9 cellular contexts compared by ENCODE assay signal in genomic region chr12:31804185-31804504, GRCh38.
DNase-seq lines count a peak whose midpoint lies in the region; ATAC-seq and TF ChIP-seq lines count a peak whose summit lies in the region.
"Had no signal": no experiment of that assay in that cellular context is flagged by ENCODE, and none has a peak within 500 bp of the region (broad histone marks: within the 10 kb centered on the region; RNA-seq: fewer than 3 reads in every experiment).

No MANE protein-coding gene starts in this region.

- no peaks in the 10 kb centered on the region for H3K9me3 ChIP-seq in osteoblast (ENCODE audit: low read depth, low read length)

- no peaks in the 10 kb centered on the region for H3K27me3 Mint-ChIP-seq in activated naive CD4-positive, alpha-beta T cell treated with anti-CD3 and anti-CD28 coated beads, Interleukin-2, amount 10 ng/mL, durations not matched to agents 7 days and 5 days
- no peaks in the 10 kb centered on the region for H3K27me3 Mint-ChIP-seq in activated CD8-positive, alpha-beta T cell treated with anti-CD3 and anti-CD28 coated beads for 36 hours
- H3K27me3 Mint-ChIP-seq in stimulated activated naive CD8-positive, alpha-beta T cell treated with anti-CD3 and anti-CD28 coated beads, Interleukin-15, amount 100 ng/mL, for 72 hours, result no peaks in the 10 kb centered on the region

- H4K20me1 ChIP-seq in osteoblast (ENCODE audit: insufficient read depth, low read length), result no peaks in the 10 kb centered on the region

- H3K27ac Mint-ChIP-seq in activated naive CD4-positive, alpha-beta T cell treated with anti-CD3 and anti-CD28 coated beads, Interleukin-2, amount 10 ng/mL, durations not matched to agents 7 days and 5 days, result peak overlapping the region; percentile 12
- peak overlapping the region; percentile 91 for H3K27ac Mint-ChIP-seq in activated CD8-positive, alpha-beta T cell treated with anti-CD3 and anti-CD28 coated beads for 36 hours
- H3K27ac Mint-ChIP-seq in stimulated activated naive CD8-positive, alpha-beta T cell treated with anti-CD3 and anti-CD28 coated beads, Interleukin-15, amount 100 ng/mL, for 72 hours, result peak overlapping the region; percentile 69 to 75

- H3K36me3 ChIP-seq in osteoblast (ENCODE audit: insufficient read depth, low read length), result no peaks in the 10 kb centered on the region

- no peaks in the 10 kb centered on the region for H3K4me1 ChIP-seq in osteoblast (ENCODE audit: insufficient read depth, low read length)

- H2AFZ ChIP-seq in osteoblast (ENCODE audit: low read length), result no peak overlapping the region

- POLR2A ChIA-PET in activated CD8-positive, alpha-beta T cell treated with anti-CD3 and anti-CD28 coated beads for 36 hours (lab: Charles Lee), result interaction anchor here (1.1 to 1.2 kb wide), 2 partner anchors 9 to 157 kb away, joined by 3 to 4 read pairs; no protein-coding TSS in a partner anchor

- H3K27ac ChIP-seq in osteoblast (ENCODE audit: low read depth, low read length), result no peak overlapping the region

- H3K9me3 Mint-ChIP-seq in activated naive CD4-positive, alpha-beta T cell treated with anti-CD3 and anti-CD28 coated beads, Interleukin-2, amount 10 ng/mL, durations not matched to agents 7 days and 5 days, result peaks cover 16% of the 10 kb centered on the region
- peaks cover 9% of the 10 kb centered on the region for H3K9me3 Mint-ChIP-seq in activated CD8-positive, alpha-beta T cell treated with anti-CD3 and anti-CD28 coated beads for 36 hours
- no peaks in the 10 kb centered on the region for H3K9me3 Mint-ChIP-seq in stimulated activated naive CD8-positive, alpha-beta T cell treated with anti-CD3 and anti-CD28 coated beads, Interleukin-15, amount 100 ng/mL, for 72 hours

- DNase-seq in activated naive CD4-positive, alpha-beta T cell treated with anti-CD3 and anti-CD28 coated beads, Interleukin-2, amount 10 ng/mL, durations not matched to agents 7 days and 5 days, result no peak
- DNase-seq in activated naive CD4-positive, alpha-beta T cell treated with Interleukin-2 at 50 U/mL for 16 hours, result no peak
- DNase-seq in activated CD8-positive, alpha-beta T cell treated with anti-CD3 and anti-CD28 coated beads for 36 hours, result no peak
- DNase-seq in stimulated activated naive CD8-positive, alpha-beta T cell treated with anti-CD3 and anti-CD28 coated beads, Interleukin-15, amount 100 ng/mL, for 72 hours, result no peak
- DNase-seq in T-helper 9 cell (no peak), Kasumi-1 (lab: John Stamatoyannopoulos, UW) (no peak), osteoblast (ENCODE audit: insufficient read length, low spot score, missing footprints) (no peak)

- intact Hi-C loops in activated CD8-positive, alpha-beta T cell treated with anti-CD3 and anti-CD28 coated beads for 36 hours (cut with micrococcal nuclease), result loop anchor here (10.0 kb wide), 2 partner anchors 69 to 91 kb away; no protein-coding TSS in a partner anchor

- H3K4me2 ChIP-seq in osteoblast (ENCODE audit: insufficient read depth, low read length), result no peak overlapping the region

- ATAC-seq in HG03064 (IDR thresholded peaks at IDR 0.05; ENCODE audit: low read depth, unreplicated experiment), result peak; percentile 44
- ATAC-seq in activated CD8-positive, alpha-beta T cell treated with anti-CD3 and anti-CD28 coated beads for 36 hours, result peak; percentile 38
- ATAC-seq in stimulated activated naive CD8-positive, alpha-beta T cell treated with anti-CD3 and anti-CD28 coated beads, Interleukin-15, amount 100 ng/mL, for 72 hours, result peak; percentile 76

- H3K36me3 Mint-ChIP-seq in activated naive CD4-positive, alpha-beta T cell treated with anti-CD3 and anti-CD28 coated beads, Interleukin-2, amount 10 ng/mL, durations not matched to agents 7 days and 5 days, result peaks cover 16% of the 10 kb centered on the region
- H3K36me3 Mint-ChIP-seq in activated CD8-positive, alpha-beta T cell treated with anti-CD3 and anti-CD28 coated beads for 36 hours (ENCODE audit: low read depth), result peaks cover 20% of the 10 kb centered on the region

- no peak overlapping the region for H3K4me3 ChIP-seq in osteoblast (ENCODE audit: insufficient read depth, low read length)
- H3K4me3 ChIP-seq: skin epidermis had no signal

- no peaks in the 10 kb centered on the region for H3K27me3 ChIP-seq in osteoblast (ENCODE audit: insufficient read depth, low read length)

- no peaks in the 10 kb centered on the region for H3K79me2 ChIP-seq in osteoblast (ENCODE audit: insufficient read depth, low read length)

- peak overlapping the region; percentile 4 for H3K4me3 Mint-ChIP-seq in activated naive CD4-positive, alpha-beta T cell treated with anti-CD3 and anti-CD28 coated beads, Interleukin-2, amount 10 ng/mL, durations not matched to agents 7 days and 5 days
- peak overlapping the region; percentile 70 for H3K4me3 Mint-ChIP-seq in activated CD8-positive, alpha-beta T cell treated with anti-CD3 and anti-CD28 coated beads for 36 hours
- peak overlapping the region; percentile 76 to 81 for H3K4me3 Mint-ChIP-seq in stimulated activated naive CD8-positive, alpha-beta T cell treated with anti-CD3 and anti-CD28 coated beads, Interleukin-15, amount 100 ng/mL, for 72 hours

- CTCF ChIA-PET in activated naive CD4-positive, alpha-beta T cell treated with anti-CD3 and anti-CD28 coated beads, Interleukin-2, amount 10 ng/mL, durations not matched to agents 7 days and 5 days (lab: Charles Lee), result interaction anchor here (0.8 kb wide), 1 partner anchor 10 kb away, joined by 3 read pairs; no protein-coding TSS in a partner anchor
- CTCF ChIA-PET in activated CD8-positive, alpha-beta T cell treated with anti-CD3 and anti-CD28 coated beads for 36 hours (lab: Charles Lee), result no interaction called here

- H3K4me1 Mint-ChIP-seq in activated naive CD4-positive, alpha-beta T cell treated with anti-CD3 and anti-CD28 coated beads, Interleukin-2, amount 10 ng/mL, durations not matched to agents 7 days and 5 days, result peaks cover 51% of the 10 kb centered on the region
- peaks cover 50% of the 10 kb centered on the region for H3K4me1 Mint-ChIP-seq in activated CD8-positive, alpha-beta T cell treated with anti-CD3 and anti-CD28 coated beads for 36 hours (ENCODE audit: low read depth)
- peaks cover 66% of the 10 kb centered on the region for H3K4me1 Mint-ChIP-seq in stimulated activated naive CD8-positive, alpha-beta T cell treated with anti-CD3 and anti-CD28 coated beads, Interleukin-15, amount 100 ng/mL, for 72 hours

- TF ChIP-seq CTCF in activated CD8-positive, alpha-beta T cell treated with anti-CD3 and anti-CD28 coated beads for 36 hours (IDR thresholded peaks at IDR 0.05), result no peak
- TF ChIP-seq CTCF in osteoblast (IDR thresholded peaks at IDR 0.05; ENCODE audit: extremely low read depth, low read depth, low read length), result no peak

Comparison
In these comparisons a context has a peak if more than half of its experiments do, and no peak if none do; other contexts are left out.
1. H3K27ac Mint-ChIP-seq: peak in every context shown above with its lines; median percentile 91 in activated CD8-positive, alpha-beta T cell treated with anti-CD3 and anti-CD28 coated beads for 36 hours; 72 in stimulated activated naive CD8-positive, alpha-beta T cell treated with anti-CD3 and anti-CD28 coated beads, Interleukin-15, amount 100 ng/mL, for 72 hours; 12 in activated naive CD4-positive, alpha-beta T cell treated with anti-CD3 and anti-CD28 coated beads, Interleukin-2, amount 10 ng/mL, durations not matched to agents 7 days and 5 days.
2. H3K4me3 Mint-ChIP-seq: peak in every context shown above with its lines; median percentile 78 in stimulated activated naive CD8-positive, alpha-beta T cell treated with anti-CD3 and anti-CD28 coated beads, Interleukin-15, amount 100 ng/mL, for 72 hours; 70 in activated CD8-positive, alpha-beta T cell treated with anti-CD3 and anti-CD28 coated beads for 36 hours; 4 in activated naive CD4-positive, alpha-beta T cell treated with anti-CD3 and anti-CD28 coated beads, Interleukin-2, amount 10 ng/mL, durations not matched to agents 7 days and 5 days.